ENCODE assay signal across 7 cellular contexts in genomic region chr11:68289456-68289855, GRCh38.
"Had no signal": no experiment of that assay in that cellular context is flagged by ENCODE, and none has a peak within 500 bp of the region (broad histone marks: within the 10 kb centered on the region; RNA-seq: fewer than 3 reads in every experiment).

No MANE protein-coding gene starts in this region.

- H3K27ac ChIP-seq: HL-60, KMS-11 had no signal

- H3K4me2 ChIP-seq: KMS-11 had no signal

- DNase-seq: IMR-90, KBM-7, KG1 had no signal

- FAIRE-seq: HepG2, HTR-8/SVneo had no signal

- H3K9ac ChIP-seq: KMS-11 had no signal

- ATAC-seq: HepG2 had no signal
